ENCODE assay signal across 13 cellular contexts in genomic region chr9:129664664-129665007, GRCh38. TPM values are rescaled to one million over a fixed set of nuclear protein-coding genes. Genes with fewer than 3 reads are reported as not detected.
DNase-seq lines count a peak whose midpoint lies in the region; ATAC-seq and TF ChIP-seq lines count a peak whose summit lies in the region.
"Had no signal": no experiment of that assay in that cellular context is flagged by ENCODE, and none has a peak within 500 bp of the region (broad histone marks: within the 10 kb centered on the region; RNA-seq: fewer than 3 reads in every experiment).

No MANE protein-coding gene starts in this region.

- POLR2A ChIA-PET in activated CD4-positive, alpha-beta memory T cell treated with anti-CD3 and anti-CD28 coated beads, Interleukin-2, amount 10 ng/mL, durations not matched to agents 7 days and 5 days (lab: Charles Lee), result no interaction called here
- POLR2A ChIA-PET in activated CD4-positive, alpha-beta memory T cell treated with anti-CD3 and anti-CD28 coated beads for 36 hours (lab: Charles Lee), result no interaction called here

- peaks cover 14% of the 10 kb centered on the region for H3K27me3 ChIP-seq in suprapubic skin

- H3K4me3 Mint-ChIP-seq in activated CD4-positive, alpha-beta memory T cell treated with anti-CD3 and anti-CD28 coated beads, Interleukin-2, amount 10 ng/mL, durations not matched to agents 7 days and 5 days, result peak overlapping the region; percentile 44
- H3K4me3 Mint-ChIP-seq in activated CD4-positive, alpha-beta memory T cell treated with anti-CD3 and anti-CD28 coated beads for 36 hours, result no peak overlapping the region
- peak overlapping the region; percentile 11 for H3K4me3 Mint-ChIP-seq in activated naive CD8-positive, alpha-beta T cell treated with anti-CD3 and anti-CD28 coated beads, Interleukin-2, amount 50 U/mL, for 24 hours
- peak overlapping the region; percentile 58 to 82 (median 72) for H3K4me3 Mint-ChIP-seq in immature natural killer cell

- H3K27me3 Mint-ChIP-seq in activated CD4-positive, alpha-beta memory T cell treated with anti-CD3 and anti-CD28 coated beads, Interleukin-2, amount 10 ng/mL, durations not matched to agents 7 days and 5 days, result peaks cover 33% of the 10 kb centered on the region
- H3K27me3 Mint-ChIP-seq in activated CD4-positive, alpha-beta memory T cell treated with anti-CD3 and anti-CD28 coated beads for 36 hours, result peaks cover 4% of the 10 kb centered on the region
- peaks cover 25% of the 10 kb centered on the region for H3K27me3 Mint-ChIP-seq in activated naive CD8-positive, alpha-beta T cell treated with anti-CD3 and anti-CD28 coated beads, Interleukin-2, amount 50 U/mL, for 24 hours
- H3K27me3 Mint-ChIP-seq in immature natural killer cell (ENCODE audit: low read depth in 3 of 3), result peaks cover 6 to 11% (median 7%) of the 10 kb centered on the region in 3 donors

- no peaks in the 10 kb centered on the region for H3K36me3 ChIP-seq in suprapubic skin
- H3K36me3 ChIP-seq: BE2C had no signal

- DNase-seq in activated CD4-positive, alpha-beta memory T cell treated with anti-CD3 and anti-CD28 coated beads, Interleukin-2, amount 10 ng/mL, durations not matched to agents 7 days and 5 days, result no peak
- no peak for DNase-seq in activated CD4-positive, alpha-beta memory T cell treated with anti-CD3 and anti-CD28 coated beads for 36 hours
- DNase-seq in activated naive CD8-positive, alpha-beta T cell treated with anti-CD3 and anti-CD28 coated beads, Interleukin-2, amount 50 U/mL, for 24 hours, result no peak
- DNase-seq in immature natural killer cell (no peak), suprapubic skin (ENCODE audit: low spot score in 2 of 2) (no peak), left lobe of liver (ENCODE audit: low spot score) (no peak), GDM1 (lab: John Stamatoyannopoulos, UW) (no peak), GM19240 (ENCODE audit: insufficient read length, low spot score) (no peak)
- DNase-seq: BE2C, foreskin keratinocyte, NCI-H1436 treated with DMSO at 0.1 percent for 48 hours had no signal

- no peaks in the 10 kb centered on the region for H3K36me3 Mint-ChIP-seq in activated CD4-positive, alpha-beta memory T cell treated with anti-CD3 and anti-CD28 coated beads, Interleukin-2, amount 10 ng/mL, durations not matched to agents 7 days and 5 days (ENCODE audit: low read depth)
- no peaks in the 10 kb centered on the region for H3K36me3 Mint-ChIP-seq in activated CD4-positive, alpha-beta memory T cell treated with anti-CD3 and anti-CD28 coated beads for 36 hours
- no peaks in the 10 kb centered on the region for H3K36me3 Mint-ChIP-seq in activated naive CD8-positive, alpha-beta T cell treated with anti-CD3 and anti-CD28 coated beads, Interleukin-2, amount 50 U/mL, for 24 hours (ENCODE audit: low read depth)
- no peaks in the 10 kb centered on the region for H3K36me3 Mint-ChIP-seq in immature natural killer cell

- 45% methylated on average over 13 of the region's 13 CpGs for WGBS in suprapubic skin

- no peak for TF ChIP-seq CTCF in suprapubic skin (IDR thresholded peaks at IDR 0.05)

- H3K27ac Mint-ChIP-seq in activated CD4-positive, alpha-beta memory T cell treated with anti-CD3 and anti-CD28 coated beads, Interleukin-2, amount 10 ng/mL, durations not matched to agents 7 days and 5 days, result no peak overlapping the region
- H3K27ac Mint-ChIP-seq in activated CD4-positive, alpha-beta memory T cell treated with anti-CD3 and anti-CD28 coated beads for 36 hours, result no peak overlapping the region
- H3K27ac Mint-ChIP-seq in activated naive CD8-positive, alpha-beta T cell treated with anti-CD3 and anti-CD28 coated beads, Interleukin-2, amount 50 U/mL, for 24 hours, result no peak overlapping the region
- H3K27ac Mint-ChIP-seq in immature natural killer cell, result peak overlapping the region in 1 of 6 donors; percentile 40

- no peak for TF ChIP-seq POLR2A in suprapubic skin (IDR thresholded peaks at IDR 0.05)

- no peak for TF ChIP-seq EP300 in suprapubic skin (IDR thresholded peaks at IDR 0.05)

- no peak for ATAC-seq in activated naive CD8-positive, alpha-beta T cell treated with anti-CD3 and anti-CD28 coated beads, Interleukin-2, amount 50 U/mL, for 24 hours
- no peak for ATAC-seq in left lobe of liver
- ATAC-seq: foreskin keratinocyte, GM12878 had no signal

- H3K4me1 ChIP-seq in suprapubic skin, result peaks cover 36% of the 10 kb centered on the region
- H3K4me1 ChIP-seq: BE2C, foreskin keratinocyte had no signal

- CTCF ChIA-PET in activated CD4-positive, alpha-beta memory T cell treated with anti-CD3 and anti-CD28 coated beads, Interleukin-2, amount 10 ng/mL, durations not matched to agents 7 days and 5 days (lab: Charles Lee), result no interaction called here
- CTCF ChIA-PET in activated CD4-positive, alpha-beta memory T cell treated with anti-CD3 and anti-CD28 coated beads for 36 hours (lab: Charles Lee), result no interaction called here

- H3K27ac ChIP-seq in suprapubic skin, result peak overlapping the region; percentile 68
- H3K27ac ChIP-seq: foreskin keratinocyte had no signal

- peaks cover 5% of the 10 kb centered on the region for H3K4me1 Mint-ChIP-seq in activated CD4-positive, alpha-beta memory T cell treated with anti-CD3 and anti-CD28 coated beads, Interleukin-2, amount 10 ng/mL, durations not matched to agents 7 days and 5 days
- H3K4me1 Mint-ChIP-seq in activated CD4-positive, alpha-beta memory T cell treated with anti-CD3 and anti-CD28 coated beads for 36 hours (ENCODE audit: low read depth), result no peaks in the 10 kb centered on the region
- no peaks in the 10 kb centered on the region for H3K4me1 Mint-ChIP-seq in activated naive CD8-positive, alpha-beta T cell treated with anti-CD3 and anti-CD28 coated beads, Interleukin-2, amount 50 U/mL, for 24 hours
- peaks cover 0 to 3% of the 10 kb centered on the region in 2 donors for H3K4me1 Mint-ChIP-seq in immature natural killer cell

- peak overlapping the region; percentile 58 for H3K4me3 ChIP-seq in suprapubic skin
- H3K4me3 ChIP-seq: GM12878 had no signal

- intact Hi-C loops in activated CD4-positive, alpha-beta memory T cell treated with anti-CD3 and anti-CD28 coated beads for 36 hours (cut with micrococcal nuclease), result no loop called here

- H3K9me3 Mint-ChIP-seq in activated CD4-positive, alpha-beta memory T cell treated with anti-CD3 and anti-CD28 coated beads, Interleukin-2, amount 10 ng/mL, durations not matched to agents 7 days and 5 days, result no peaks in the 10 kb centered on the region
- H3K9me3 Mint-ChIP-seq in activated CD4-positive, alpha-beta memory T cell treated with anti-CD3 and anti-CD28 coated beads for 36 hours, result no peaks in the 10 kb centered on the region
- no peaks in the 10 kb centered on the region for H3K9me3 Mint-ChIP-seq in activated naive CD8-positive, alpha-beta T cell treated with anti-CD3 and anti-CD28 coated beads, Interleukin-2, amount 50 U/mL, for 24 hours
- H3K9me3 Mint-ChIP-seq in immature natural killer cell, result no peaks in the 10 kb centered on the region

- no peaks in the 10 kb centered on the region for H3K9me3 ChIP-seq in suprapubic skin
- H3K9me3 ChIP-seq: BE2C had no signal

RNA-seq across cellular contexts. Expression of gene PRRX2, which starts 0.8 kb away (rescaled TPM):
- not detected for total RNA-seq in activated CD4-positive, alpha-beta memory T cell treated with anti-CD3 and anti-CD28 coated beads, Interleukin-2, amount 10 ng/mL, durations not matched to agents 7 days and 5 days
- total RNA-seq in activated CD4-positive, alpha-beta memory T cell treated with anti-CD3 and anti-CD28 coated beads for 36 hours, result under 1 TPM; 0.58 to 0.86 TPM
- under 1 TPM in 1 of 3 donors, not detected in 2; 0.18 TPM for polyA plus RNA-seq in immature natural killer cell
- 10 to 100 TPM in 3 of 4 donors, 1 to 10 TPM in 1; 9.9 to 16.9 (median 14.0) TPM for total RNA-seq in suprapubic skin
- total RNA-seq in left lobe of liver, result not detected
- total RNA-seq: foreskin keratinocyte, GM12878 had no signal
- polyA plus RNA-seq: GM12878 had no signal

RNA-seq across cellular contexts. Expression of gene ASB6, which starts 22.7 kb away (rescaled TPM):
- total RNA-seq in activated CD4-positive, alpha-beta memory T cell treated with anti-CD3 and anti-CD28 coated beads, Interleukin-2, amount 10 ng/mL, durations not matched to agents 7 days and 5 days, result 10 to 100 TPM; 22.5 to 23.4 TPM
- total RNA-seq in activated CD4-positive, alpha-beta memory T cell treated with anti-CD3 and anti-CD28 coated beads for 36 hours, result 10 to 100 TPM; 14.1 to 15.7 TPM
- polyA plus RNA-seq in immature natural killer cell, result 10 to 100 TPM; 13.9 to 26.6 (median 19.9) TPM
- total RNA-seq in suprapubic skin (10 to 100 TPM; 25.6 to 41.5 (median 37.6) TPM), left lobe of liver (6.6 TPM)

RNA-seq across cellular contexts. Expression of gene NTMT1, which starts 38.7 kb away (rescaled TPM):
- 10 to 100 TPM; 34.2 to 38.7 TPM for total RNA-seq in activated CD4-positive, alpha-beta memory T cell treated with anti-CD3 and anti-CD28 coated beads, Interleukin-2, amount 10 ng/mL, durations not matched to agents 7 days and 5 days
- total RNA-seq in activated CD4-positive, alpha-beta memory T cell treated with anti-CD3 and anti-CD28 coated beads for 36 hours, result 10 to 100 TPM; 59.9 to 64.6 TPM
- 10 to 100 TPM; 33.8 to 41.3 (median 35.8) TPM for polyA plus RNA-seq in immature natural killer cell
- 10 to 100 TPM; 19.4 to 25.0 (median 20.8) TPM for total RNA-seq in suprapubic skin
- 19.9 TPM for total RNA-seq in left lobe of liver

RNA-seq across cellular contexts. Expression of gene C9orf50, which starts 43.7 kb away (rescaled TPM):
- not detected for total RNA-seq in activated CD4-positive, alpha-beta memory T cell treated with anti-CD3 and anti-CD28 coated beads, Interleukin-2, amount 10 ng/mL, durations not matched to agents 7 days and 5 days
- not detected for total RNA-seq in activated CD4-positive, alpha-beta memory T cell treated with anti-CD3 and anti-CD28 coated beads for 36 hours
- polyA plus RNA-seq in immature natural killer cell, result not detected
- total RNA-seq in suprapubic skin (under 1 TPM in 1 of 4 donors, not detected in 3; 0.64 TPM), left lobe of liver (not detected)
- total RNA-seq: foreskin keratinocyte, GM12878, SK-MEL-5 had no signal
- polyA plus RNA-seq: foreskin keratinocyte, GM12878 had no signal

Comparison
In these comparisons a context has a peak if more than half of its experiments do, and no peak if none do; other contexts are left out.
1. RNA of gene PRRX2, which starts 0.8 kb away (total RNA-seq): 9.9 to 16.9 TPM in suprapubic skin; 0.58 to 0.86 TPM in activated CD4-positive, alpha-beta memory T cell treated with anti-CD3 and anti-CD28 coated beads for 36 hours, not detected in activated CD4-positive, alpha-beta memory T cell treated with anti-CD3 and anti-CD28 coated beads, Interleukin-2, amount 10 ng/mL, durations not matched to agents 7 days and 5 days and not detected in left lobe of liver (single experiment); every median in the first group is over 4 times any median in the second.